Comparison of ENCODE assay signal across 20 cellular contexts in genomic region chr3:47251689-47252088, GRCh38. TPM values are rescaled to one million over a fixed set of nuclear protein-coding genes. Genes with fewer than 3 reads are reported as not detected.
DNase-seq lines count a peak whose midpoint lies in the region; ATAC-seq, FAIRE-seq and TF ChIP-seq lines count a peak whose summit lies in the region.
"Had no signal": no experiment of that assay in that cellular context is flagged by ENCODE, and none has a peak within 500 bp of the region (broad histone marks: within the 10 kb centered on the region; RNA-seq: fewer than 3 reads in every experiment).

No MANE protein-coding gene starts in this region.

- in situ Hi-C loops in HepG2 (cut with HindIII; ENCODE audit: extremely low pct_ligation_motif_present, low pct_unique_long_range_greater_than_20kb) (loop anchor here (5.0 kb wide), 1 partner anchor 71 kb away; no protein-coding TSS in a partner anchor), K562 (cut with MboI) (loop anchor here (5.0 kb wide), 1 partner anchor 71 kb away; no protein-coding TSS in a partner anchor)

- BruUV-seq in HepG2 (replicated peaks; lab: Mats Ljungman, UMichigan) (no TSS peak), K562 (replicated peaks; lab: Mats Ljungman, UMichigan) (no TSS peak)

- H3K9ac ChIP-seq in HepG2 (ENCODE audit: insufficient read depth, low read depth, low read length), result no peak overlapping the region
- peak overlapping the region in 1 of 2 experiments; percentile 69; a peak in 1 of 4 replicates for H3K9ac ChIP-seq in K562 (ENCODE audit: insufficient read depth in 1 of 2, low read depth in 2 of 2, low read length in 2 of 2)
- H3K9ac ChIP-seq in mucosa of stomach (ENCODE audit: low read length), result peak overlapping the region; percentile 15
- H3K9ac ChIP-seq: GM23248, KMS-11 had no signal

- TF ChIP-seq EP300 in HepG2 (IDR thresholded peaks at IDR 0.05; ENCODE audit: low read depth in 2 of 2, low read length in 2 of 2) (no peak), HepG2 (CRISPR knock-in tag; IDR thresholded peaks at IDR 0.05; ENCODE audit: borderline replicate concordance) (no peak), K562 (IDR thresholded peaks at IDR 0.05; ENCODE audit: low read length) (no peak)

- FAIRE-seq in HepG2 (lab: Jason Lieb, UNC) (no peak), K562 (lab: Jason Lieb, UNC) (peak; percentile 58), HTR-8/SVneo (lab: Jason Lieb, UNC) (no peak)
- FAIRE-seq: GM12892, GM18507 had no signal

- H2AFZ ChIP-seq in HepG2 (ENCODE audit: low read length) (no peak overlapping the region), K562 (ENCODE audit: low read depth, low read length) (peak overlapping the region; percentile 69)
- H2AFZ ChIP-seq: GM23248 had no signal

- no peaks in the 10 kb centered on the region for H3K79me2 ChIP-seq in HepG2 (ENCODE audit: insufficient read depth, low read length)
- no peaks in the 10 kb centered on the region for H3K79me2 ChIP-seq in K562 (ENCODE audit: control insufficient read depth, insufficient read depth, low read length)

- no peak for TF ChIP-seq CTCF in HepG2 (CRISPR knock-in tag; IDR thresholded peaks at IDR 0.05)
- TF ChIP-seq CTCF in right lobe of liver (IDR thresholded peaks at IDR 0.05), result no peak
- TF ChIP-seq CTCF in K562 (IDR thresholded peaks at IDR 0.05 in 2 of 3, conservative IDR thresholded peaks at IDR 0.05 in 1 of 3; ENCODE audit: insufficient read depth in 2 of 3, low read depth in 1 of 3, low read length in 3 of 3), result no peak

- peak overlapping the region; percentile 39 for H3K4me2 ChIP-seq in HepG2 (ENCODE audit: low read depth, low read length)
- 0 out of 2 replicates have a peak overlapping the region, but pooled peaks have one; percentile 4 for H3K4me2 ChIP-seq in K562 (ENCODE audit: insufficient read depth, low read length)
- H3K4me2 ChIP-seq: KMS-11 had no signal

- H3K9me1 ChIP-seq in K562 (ENCODE audit: control insufficient read depth, insufficient read depth, low read length), result no peaks in the 10 kb centered on the region

- DNase-seq in HepG2 (ENCODE audit: low spot score) (no peak), right lobe of liver (no peak), K562 (ENCODE audit: extremely low read depth in 1 of 4, low spot score in 3 of 4) (peak in 1 of 4 experiments; percentile 46), T-helper 9 cell (no peak), Right ventricle myocardium superior (no peak), HTR-8/SVneo (ENCODE audit: insufficient read length, low spot score) (no peak)
- DNase-seq: BE2C; CD4-positive, alpha-beta T cell; GM23248; MV-4-11; NCI-H1436; NCI-H1930; NCI-H526 had no signal

- peaks cover 22% of the 10 kb centered on the region for H3K4me1 ChIP-seq in HepG2 (ENCODE audit: insufficient read depth, low read length)
- H3K4me1 ChIP-seq in right lobe of liver, result peaks cover 0 to 15% (median 4%) of the 10 kb centered on the region in 4 donors
- peaks cover 6 to 11% of the 10 kb centered on the region in 2 experiments; a peak in 3 of 5 replicates for H3K4me1 ChIP-seq in K562 (replicated peaks in 1 of 2; ENCODE audit: control insufficient read depth in 2 of 2, insufficient read depth in 2 of 2, low read length in 2 of 2)
- H3K4me1 ChIP-seq in mucosa of stomach (ENCODE audit: control insufficient read depth, insufficient read depth, low read length), result no peaks in the 10 kb centered on the region
- H3K4me1 ChIP-seq: BE2C, SJSA1 had no signal

- CTCF ChIA-PET in HepG2 (lab: Yijun Ruan, JAX; ENCODE audit: low intra/inter-chr PET ratio, low total read pairs), result interaction anchor here (1.3 to 2.7 kb wide), 2 partner anchors 72 to 119 kb away, joined by 3 to 14 read pairs; no protein-coding TSS in a partner anchor
- CTCF ChIA-PET in K562 (lab: Yijun Ruan, JAX; ENCODE audit: low intra/inter-chr PET ratio), result interaction anchor here (0.6 to 3.5 kb wide), 2 partner anchors 72 to 118 kb away, joined by 3 to 34 read pairs; no protein-coding TSS in a partner anchor

- no peaks in the 10 kb centered on the region for H3K36me3 ChIP-seq in HepG2 (replicated peaks in 1 of 2; ENCODE audit: control insufficient read depth in 1 of 2, insufficient read depth in 2 of 2, low read length in 2 of 2)
- H3K36me3 ChIP-seq in right lobe of liver, result no peaks in the 10 kb centered on the region
- H3K36me3 ChIP-seq in K562 (ENCODE audit: control insufficient read depth, insufficient read depth, low read length), result no peaks in the 10 kb centered on the region
- H3K36me3 ChIP-seq in mucosa of stomach (ENCODE audit: control insufficient read depth, insufficient read depth, low read length), result no peaks in the 10 kb centered on the region
- H3K36me3 ChIP-seq: BE2C, SJSA1 had no signal

- POLR2A ChIA-PET in HepG2 (lab: Yijun Ruan, JAX) (no interaction called here), K562 (lab: Yijun Ruan, JAX) (interaction anchor here (0.6 kb wide), 2 partner anchors 20 to 224 kb away, joined by 3 read pairs; partner anchors contain the start of gene SCAP)

- ATAC-seq in HepG2 (peak; percentile 30; the same call in 2 of the 3 replicates), right lobe of liver (no peak), K562 (peak; percentile 39), Right ventricle myocardium superior (ENCODE audit: poor library complexity) (no peak), HG03025 (IDR thresholded peaks at IDR 0.05; ENCODE audit: low FRiP score, unreplicated experiment) (no peak)

- 26% methylated on average over 5 of the region's 5 CpGs for WGBS in HepG2 (ENCODE audit: low lambda C conversion rate)
- 38% methylated on average over 5 of the region's 5 CpGs for WGBS in right lobe of liver (ENCODE audit: insufficient coverage, low coverage, low lambda C conversion rate, missing lambda C conversion rate)
- 12% methylated on average over 5 of the region's 5 CpGs for WGBS in K562 (ENCODE audit: insufficient coverage, low coverage, missing lambda C conversion rate)

- intact Hi-C loops in HepG2 (cut with micrococcal nuclease; ENCODE audit: unreplicated experiment) (no loop called here), right lobe of liver (cut with DNase I) (no loop called here), K562 (cut with micrococcal nuclease) (loop anchor here (2.0 kb wide), 1 partner anchor 29 kb away; no protein-coding TSS in a partner anchor), Right ventricle myocardium superior (cut with DNase I) (loop anchor here (5.0 kb wide), 1 partner anchor 71 kb away; no protein-coding TSS in a partner anchor)

- H4K20me1 ChIP-seq in HepG2 (ENCODE audit: insufficient read depth, low read length) (no peaks in the 10 kb centered on the region), K562 (replicated peaks; ENCODE audit: control insufficient read depth, insufficient read depth, low read length) (no peaks in the 10 kb centered on the region)

- TF ChIP-seq POLR2A in HepG2 (IDR thresholded peaks at IDR 0.05; ENCODE audit: insufficient read depth in 1 of 2, low read depth in 2 of 2, low read length in 2 of 2), result no peak
- TF ChIP-seq POLR2A in right lobe of liver (IDR thresholded peaks at IDR 0.05), result no peak
- no peak for TF ChIP-seq POLR2A in K562 (conservative IDR thresholded peaks at IDR 0.05)

- no peak overlapping the region for H3K4me3 ChIP-seq in HepG2 (replicated peaks in 1 of 3; ENCODE audit: insufficient read depth in 1 of 3, low read depth in 2 of 3, low read length in 3 of 3)
- no peak overlapping the region for H3K4me3 ChIP-seq in right lobe of liver
- H3K4me3 ChIP-seq in K562, result no peak overlapping the region
- no peak overlapping the region for H3K4me3 ChIP-seq in mucosa of stomach (ENCODE audit: low read length)
- H3K4me3 ChIP-seq: GM23248, SJSA1 had no signal

- H3K27ac ChIP-seq in HepG2 (ENCODE audit: extremely low read length, insufficient read depth, low read length), result no peak overlapping the region
- peak overlapping the region in 1 of 3 donors; percentile 58 for H3K27ac ChIP-seq in right lobe of liver
- H3K27ac ChIP-seq in K562 (ENCODE audit: extremely low read depth, low read depth, low read length), result no peak overlapping the region
- H3K27ac ChIP-seq: 22Rv1, GM23248, KMS-11, SJSA1 had no signal

- H3K9me3 ChIP-seq in HepG2 (ENCODE audit: low read length) (no peaks in the 10 kb centered on the region), right lobe of liver (no peaks in the 10 kb centered on the region), K562 (replicated peaks; ENCODE audit: control insufficient read depth, insufficient read depth, low read depth, low read length) (no peaks in the 10 kb centered on the region), mucosa of stomach (ENCODE audit: control insufficient read depth, low read length) (no peaks in the 10 kb centered on the region)
- H3K9me3 ChIP-seq: BE2C, SJSA1 had no signal

- TF ChIP-seq RAD21 in HepG2 (CRISPR knock-in tag; IDR thresholded peaks at IDR 0.05), result no peak
- TF ChIP-seq RAD21 in K562 (CRISPR knock-in tag; conservative IDR thresholded peaks at IDR 0.05 in 1 of 2, IDR thresholded peaks at IDR 0.05 in 1 of 2), result no peak

- no peaks in the 10 kb centered on the region; a peak in 2 of 5 replicates for H3K27me3 ChIP-seq in HepG2 (ENCODE audit: control insufficient read depth in 1 of 2, insufficient read depth in 2 of 2, low read length in 2 of 2)
- no peaks in the 10 kb centered on the region for H3K27me3 ChIP-seq in right lobe of liver
- no peaks in the 10 kb centered on the region for H3K27me3 ChIP-seq in K562 (ENCODE audit: control insufficient read depth in 2 of 2, insufficient read depth in 2 of 2, low read length in 2 of 2)
- no peaks in the 10 kb centered on the region for H3K27me3 ChIP-seq in mucosa of stomach (ENCODE audit: control insufficient read depth, insufficient read depth, low read length)
- H3K27me3 ChIP-seq: BE2C, SJSA1 had no signal

RNA-seq across cellular contexts. Expression of gene KIF9, which starts 30.9 kb away (rescaled TPM):
- total RNA-seq in HepG2 (2016; rRNA removed; fragmentation: Illumina TruSeq; extraction: Trizol), result 16.9 and 18.8 TPM in 2 replicates
- total RNA-seq in HepG2 (2016; cell fraction: cytosol; rRNA removed; fragmentation: Illumina TruSeq; extraction: Trizol; ENCODE audit: low read depth), result 10.9 and 16.9 TPM in 2 replicates
- 15.3 and 20.4 TPM in 2 replicates for total RNA-seq in HepG2 (2016; cell fraction: insoluble cytoplasmic fraction; rRNA removed; fragmentation: Illumina TruSeq; extraction: Trizol)
- total RNA-seq in HepG2 (2016; cell fraction: membrane; rRNA removed; fragmentation: Illumina TruSeq; extraction: Trizol), result 19.3 and 19.6 TPM in 2 replicates
- total RNA-seq in HepG2 (2016; cell fraction: nucleus; rRNA removed; fragmentation: Illumina TruSeq; extraction: Trizol), result 6.5 and 8.7 TPM in 2 replicates
- polyA plus RNA-seq in HepG2 (2011; rRNA removed), result 4.3 and 5.1 TPM in 2 replicates
- polyA plus RNA-seq in HepG2 (2011; cell fraction: cytosol; rRNA removed), result 4.9 and 6.2 TPM in 2 replicates
- 2.4 and 3.5 TPM in 2 replicates for polyA plus RNA-seq in HepG2 (2011; cell fraction: nucleus; rRNA removed)
- 6.2 and 9.4 TPM in 2 replicates for polyA plus RNA-seq in HepG2 (2012)
- 16.0 and 22.8 TPM in 2 replicates for polyA plus RNA-seq in HepG2 (2016; cell fraction: cytosol; fragmentation: Illumina TruSeq; extraction: Trizol; ENCODE audit: low read depth)
- polyA plus RNA-seq in HepG2 (2016; cell fraction: insoluble cytoplasmic fraction; fragmentation: Illumina TruSeq; extraction: Trizol; ENCODE audit: low read depth), result 23.7 and 25.7 TPM in 2 replicates
- polyA plus RNA-seq in HepG2 (2016; cell fraction: membrane; fragmentation: Illumina TruSeq; extraction: Trizol; ENCODE audit: low read depth), result 17.7 and 20.7 TPM in 2 replicates
- 8.4 and 11.9 TPM in 2 replicates for polyA plus RNA-seq in HepG2 (2016; cell fraction: nucleus; fragmentation: Illumina TruSeq; extraction: Trizol; ENCODE audit: insufficient read depth, low read depth)
- polyA minus RNA-seq in HepG2 (2011; rRNA and poly(A)+ RNA removed; ENCODE audit: low replicate concordance), result 2.9 and 4.0 TPM in 2 replicates
- polyA minus RNA-seq in HepG2 (2011; cell fraction: cytosol; rRNA and poly(A)+ RNA removed), result 2.3 and 4.0 TPM in 2 replicates
- polyA minus RNA-seq in HepG2 (2011; cell fraction: nucleus; rRNA and poly(A)+ RNA removed), result 6.1 and 6.7 TPM in 2 replicates
- 1 to 10 TPM; 2.1 to 4.7 (median 3.2) TPM for total RNA-seq in right lobe of liver
- 13.2 and 14.9 TPM in 2 replicates for total RNA-seq in K562 (2011; cell fraction: chromatin; rRNA removed; ENCODE audit: low replicate concordance)
- total RNA-seq in K562 (2011; cell fraction: nucleolus; rRNA removed), result 8.4 and 13.3 TPM in 2 replicates
- 7.8 and 11.1 TPM in 2 replicates for total RNA-seq in K562 (2011; cell fraction: nucleoplasm; rRNA removed)
- 24.4 and 31.7 TPM in 2 replicates for total RNA-seq in K562 (2014; rRNA removed)
- 25.0 and 26.9 TPM in 2 replicates for total RNA-seq in K562 (2014; rRNA removed; fragmentation: Illumina TruSeq; extraction: Trizol)
- total RNA-seq in K562 (2015; rRNA removed; fragmentation: Illumina TruSeq; extraction: Trizol), result 21.4 and 21.5 TPM in 2 replicates
- 20.4 and 26.3 TPM in 2 replicates for total RNA-seq in K562 (2021)
- polyA plus RNA-seq in K562 (2011; rRNA removed), result 11.7 and 19.5 TPM in 2 replicates
- 10.2 and 12.0 TPM in 2 replicates for polyA plus RNA-seq in K562 (2011; cell fraction: cytosol; rRNA removed)
- 9.9 and 12.5 TPM in 2 replicates for polyA plus RNA-seq in K562 (2011; cell fraction: nucleus; rRNA removed)
- polyA plus RNA-seq in K562 (2012), result 22.9 and 34.6 TPM in 2 replicates
- polyA plus RNA-seq in K562 (2014; fragmentation: Illumina TruSeq; extraction: Trizol), result 16.9 and 19.5 TPM in 2 replicates
- polyA plus RNA-seq in K562 (2014; fragmentation: Nextera tagmentation; extraction: Ambion mirVana), result 10 to 100 TPM; 52.1 to 56.9 TPM
- polyA plus RNA-seq in K562 (2014; rRNA removed), result 29.1 and 33.8 TPM in 2 replicates
- polyA minus RNA-seq in K562 (2011; rRNA and poly(A)+ RNA removed), result 8.8 and 10.7 TPM in 2 replicates
- polyA minus RNA-seq in K562 (2011; cell fraction: cytosol; rRNA and poly(A)+ RNA removed), result 5.1 and 6.4 TPM in 2 replicates
- 4.2 and 5.3 TPM in 2 replicates for polyA minus RNA-seq in K562 (2011; cell fraction: nucleus; rRNA and poly(A)+ RNA removed)
- total RNA-seq in Right ventricle myocardium superior, result 8.4 TPM

RNA-seq across cellular contexts. Expression of gene KLHL18, which starts 31.1 kb away (rescaled TPM):
- total RNA-seq in HepG2 (2016; rRNA removed; fragmentation: Illumina TruSeq; extraction: Trizol), result 18.8 and 26.1 TPM in 2 replicates
- total RNA-seq in HepG2 (2016; cell fraction: cytosol; rRNA removed; fragmentation: Illumina TruSeq; extraction: Trizol; ENCODE audit: low read depth), result 6.3 and 9.1 TPM in 2 replicates
- total RNA-seq in HepG2 (2016; cell fraction: insoluble cytoplasmic fraction; rRNA removed; fragmentation: Illumina TruSeq; extraction: Trizol), result 21.7 and 22.2 TPM in 2 replicates
- total RNA-seq in HepG2 (2016; cell fraction: membrane; rRNA removed; fragmentation: Illumina TruSeq; extraction: Trizol), result 12.0 and 13.5 TPM in 2 replicates
- 13.5 and 13.9 TPM in 2 replicates for total RNA-seq in HepG2 (2016; cell fraction: nucleus; rRNA removed; fragmentation: Illumina TruSeq; extraction: Trizol)
- 14.0 and 17.5 TPM in 2 replicates for polyA plus RNA-seq in HepG2 (2011; rRNA removed)
- polyA plus RNA-seq in HepG2 (2011; cell fraction: cytosol; rRNA removed), result 18.8 and 22.7 TPM in 2 replicates
- polyA plus RNA-seq in HepG2 (2011; cell fraction: nucleus; rRNA removed), result 19.3 and 24.7 TPM in 2 replicates
- polyA plus RNA-seq in HepG2 (2012), result 13.6 and 13.8 TPM in 2 replicates
- 14.1 and 15.0 TPM in 2 replicates for polyA plus RNA-seq in HepG2 (2016; cell fraction: cytosol; fragmentation: Illumina TruSeq; extraction: Trizol; ENCODE audit: low read depth)
- 18.9 and 19.2 TPM in 2 replicates for polyA plus RNA-seq in HepG2 (2016; cell fraction: insoluble cytoplasmic fraction; fragmentation: Illumina TruSeq; extraction: Trizol; ENCODE audit: low read depth)
- 15.0 and 19.1 TPM in 2 replicates for polyA plus RNA-seq in HepG2 (2016; cell fraction: membrane; fragmentation: Illumina TruSeq; extraction: Trizol; ENCODE audit: low read depth)
- polyA plus RNA-seq in HepG2 (2016; cell fraction: nucleus; fragmentation: Illumina TruSeq; extraction: Trizol; ENCODE audit: insufficient read depth, low read depth), result 24.2 and 25.9 TPM in 2 replicates
- polyA minus RNA-seq in HepG2 (2011; rRNA and poly(A)+ RNA removed; ENCODE audit: low replicate concordance), result 38.2 and 46.2 TPM in 2 replicates
- polyA minus RNA-seq in HepG2 (2011; cell fraction: cytosol; rRNA and poly(A)+ RNA removed), result 6.6 and 13.3 TPM in 2 replicates
- polyA minus RNA-seq in HepG2 (2011; cell fraction: nucleus; rRNA and poly(A)+ RNA removed), result 15.7 and 24.3 TPM in 2 replicates
- 10 to 100 TPM in 1 of 6 experiments, 1 to 10 TPM in 5; 4.3 to 11.4 (median 8.1) TPM for total RNA-seq in right lobe of liver
- 54.7 and 60.1 TPM in 2 replicates for total RNA-seq in K562 (2011; cell fraction: chromatin; rRNA removed; ENCODE audit: low replicate concordance)
- total RNA-seq in K562 (2011; cell fraction: nucleolus; rRNA removed), result 43.5 and 49.7 TPM in 2 replicates
- total RNA-seq in K562 (2011; cell fraction: nucleoplasm; rRNA removed), result 55.2 and 67.2 TPM in 2 replicates
- 26.7 and 34.9 TPM in 2 replicates for total RNA-seq in K562 (2014; rRNA removed)
- 30.5 and 30.8 TPM in 2 replicates for total RNA-seq in K562 (2014; rRNA removed; fragmentation: Illumina TruSeq; extraction: Trizol)
- total RNA-seq in K562 (2015; rRNA removed; fragmentation: Illumina TruSeq; extraction: Trizol), result 33.5 and 34.9 TPM in 2 replicates
- 70.8 and 79.5 TPM in 2 replicates for total RNA-seq in K562 (2021)
- 67.4 and 73.7 TPM in 2 replicates for polyA plus RNA-seq in K562 (2011; rRNA removed)
- polyA plus RNA-seq in K562 (2011; cell fraction: cytosol; rRNA removed), result 80.1 and 102 TPM in 2 replicates
- 39.7 and 55.6 TPM in 2 replicates for polyA plus RNA-seq in K562 (2011; cell fraction: nucleus; rRNA removed)
- polyA plus RNA-seq in K562 (2012), result 27.1 and 110 TPM in 2 replicates
- polyA plus RNA-seq in K562 (2014; fragmentation: Illumina TruSeq; extraction: Trizol), result 48.7 and 52.9 TPM in 2 replicates
- polyA plus RNA-seq in K562 (2014; fragmentation: Nextera tagmentation; extraction: Ambion mirVana), result 10 to 100 TPM; 81.5 to 97.5 TPM
- 40.4 and 43.6 TPM in 2 replicates for polyA plus RNA-seq in K562 (2014; rRNA removed)
- 38.9 and 57.3 TPM in 2 replicates for polyA minus RNA-seq in K562 (2011; rRNA and poly(A)+ RNA removed)
- 18.8 and 37.2 TPM in 2 replicates for polyA minus RNA-seq in K562 (2011; cell fraction: cytosol; rRNA and poly(A)+ RNA removed)
- polyA minus RNA-seq in K562 (2011; cell fraction: nucleus; rRNA and poly(A)+ RNA removed), result 24.2 and 31.7 TPM in 2 replicates
- 48.4 TPM for total RNA-seq in Right ventricle myocardium superior

Comparison
In these comparisons a context has a peak if more than half of its experiments do, and no peak if none do; other contexts are left out.
1. ATAC-seq: peak in HepG2 (single experiment) and K562 (single experiment); none in right lobe of liver (0 of 4), Right ventricle myocardium superior (single experiment) and HG03025 (single experiment).
2. intact Hi-C loops: an anchor here in K562 (2.0 kb wide) and Right ventricle myocardium superior (5.0 kb wide); none called in HepG2 and right lobe of liver.
3. Of the 241 proteins assayed by ChIP-seq in both HepG2 and K562: peak only in HepG2: none; only in K562: DPF2; in both: none; in neither: 240.